ENCODE assay signal across 14 cellular contexts in the genomic region with DNA sequence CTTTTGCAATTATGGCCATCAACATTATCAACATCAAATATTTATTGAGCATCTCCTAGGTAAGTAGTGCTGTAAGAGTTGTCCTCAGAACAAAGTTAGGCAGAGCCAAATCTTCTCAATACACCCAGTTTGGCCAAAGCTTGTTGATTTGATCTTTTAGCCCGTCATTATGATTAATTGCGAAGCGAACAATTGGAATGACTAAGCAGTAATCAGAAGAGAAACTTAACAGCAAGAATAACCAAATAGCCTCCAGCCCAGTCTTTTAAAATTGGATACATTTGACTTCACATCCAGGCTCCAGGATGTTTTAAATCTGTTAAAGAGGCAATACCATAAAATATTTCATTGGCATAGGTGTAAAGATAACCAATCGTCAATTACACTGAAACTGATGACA.
DNase-seq lines count a peak whose midpoint lies in the region; ATAC-seq lines count a peak whose summit lies in the region.
"Had no signal": no experiment of that assay in that cellular context is flagged by ENCODE, and none has a peak within 500 bp of the region (broad histone marks: within the 10 kb centered on the region; RNA-seq: fewer than 3 reads in every experiment).

No MANE protein-coding gene starts in this region.

- no peak overlapping the region for H2BK15ac ChIP-seq in mesendoderm (replicated peaks; ENCODE audit: low read depth)

- H3K27me3 ChIP-seq in mesendoderm (ENCODE audit: insufficient read depth, low read length, poor library complexity), result no peaks in the 10 kb centered on the region
- H3K27me3 ChIP-seq: BLaER1 treated with 17β-estradiol and CSF1 and Interleukin-3, amounts not matched to agents 10 nM and 100 nM had no signal

- no peak overlapping the region for H3K4ac ChIP-seq in mesendoderm (ENCODE audit: low read depth, low read length)

- H3K27ac Mint-ChIP-seq in stimulated activated memory B cell treated with anti-CD40 and anti-IgM and Interleukin-4, amounts not matched to agents 10 μg/mL and 1 μg/mL and 100 μg/mL, for 72 hours, result no peak overlapping the region
- H3K27ac Mint-ChIP-seq: CD4-positive, CD25-positive, alpha-beta regulatory T cell had no signal

- peak; percentile 38 for DNase-seq in NCI-H82 (lab: John Stamatoyannopoulos, UW)
- DNase-seq in NCI-H82 treated with DMSO at 0.1 percent for 48 hours (lab: John Stamatoyannopoulos, UW; ENCODE audit: unreplicated experiment), result no peak
- DNase-seq in NCI-H146 treated with DMSO at 0.1 percent for 48 hours (lab: John Stamatoyannopoulos, UW; ENCODE audit: unreplicated experiment), result peak; percentile 14
- DNase-seq in mesendoderm, result no peak
- DNase-seq: ACHN; Calu3; CD4-positive, CD25-positive, alpha-beta regulatory T cell; DMS79 had no signal

- no peak overlapping the region for H3K4me3 ChIP-seq in mesendoderm (ENCODE audit: low read length)
- H3K4me3 ChIP-seq: BLaER1 treated with 17β-estradiol and CSF1 and Interleukin-3, amounts not matched to agents 10 nM and 100 nM; GM12878 had no signal

- no peaks in the 10 kb centered on the region for H3K4me1 Mint-ChIP-seq in stimulated activated memory B cell treated with anti-CD40 and anti-IgM and Interleukin-4, amounts not matched to agents 10 μg/mL and 1 μg/mL and 100 μg/mL, for 72 hours
- H3K4me1 Mint-ChIP-seq: CD4-positive, CD25-positive, alpha-beta regulatory T cell had no signal

- H3K4me3 Mint-ChIP-seq in stimulated activated memory B cell treated with anti-CD40 and anti-IgM and Interleukin-4, amounts not matched to agents 10 μg/mL and 1 μg/mL and 100 μg/mL, for 72 hours, result no peak overlapping the region
- H3K4me3 Mint-ChIP-seq: CD4-positive, CD25-positive, alpha-beta regulatory T cell had no signal

- H3K18ac ChIP-seq in mesendoderm (ENCODE audit: low read length), result no peak overlapping the region

- H3K27ac ChIP-seq in mesendoderm (ENCODE audit: low read depth, low read length), result no peak overlapping the region
- H3K27ac ChIP-seq: BLaER1 treated with 17β-estradiol and CSF1 and Interleukin-3, amounts not matched to agents 10 nM and 100 nM had no signal

- peak overlapping the region; percentile 8 for H3K56ac ChIP-seq in mesendoderm (ENCODE audit: low read length)

- peaks cover 2% of the 10 kb centered on the region for H3K4me1 ChIP-seq in mesendoderm (ENCODE audit: control insufficient read depth, low read depth, low read length)
- H3K4me1 ChIP-seq: BLaER1 treated with 17β-estradiol and CSF1 and Interleukin-3, amounts not matched to agents 10 nM and 100 nM had no signal

- H2AK5ac ChIP-seq in mesendoderm (ENCODE audit: low read length), result no peak overlapping the region

- no peak for ATAC-seq in HG03159 (IDR thresholded peaks at IDR 0.05; ENCODE audit: unreplicated experiment)
- no peak for ATAC-seq in stimulated activated memory B cell treated with anti-CD40 and anti-IgM and Interleukin-4, amounts not matched to agents 10 μg/mL and 1 μg/mL and 100 μg/mL, for 72 hours
- ATAC-seq in HG03521 (IDR thresholded peaks at IDR 0.05; ENCODE audit: unreplicated experiment), result no peak
- ATAC-seq: GM12878, HepG2 had no signal

- no peaks in the 10 kb centered on the region for H3K79me2 ChIP-seq in mesendoderm (ENCODE audit: control insufficient read depth, insufficient read depth, low read length)

- H3K27me3 Mint-ChIP-seq in stimulated activated memory B cell treated with anti-CD40 and anti-IgM and Interleukin-4, amounts not matched to agents 10 μg/mL and 1 μg/mL and 100 μg/mL, for 72 hours, result no peaks in the 10 kb centered on the region
- H3K27me3 Mint-ChIP-seq: CD4-positive, CD25-positive, alpha-beta regulatory T cell had no signal

- no peak overlapping the region for H3K23ac ChIP-seq in mesendoderm (ENCODE audit: low read length)

- no peaks in the 10 kb centered on the region for H3K36me3 Mint-ChIP-seq in stimulated activated memory B cell treated with anti-CD40 and anti-IgM and Interleukin-4, amounts not matched to agents 10 μg/mL and 1 μg/mL and 100 μg/mL, for 72 hours
- H3K36me3 Mint-ChIP-seq: CD4-positive, CD25-positive, alpha-beta regulatory T cell had no signal

- no peak overlapping the region for H4K8ac ChIP-seq in mesendoderm (ENCODE audit: low read depth, low read length)

- H3K79me1 ChIP-seq in mesendoderm (ENCODE audit: low read length), result no peaks in the 10 kb centered on the region

- peak overlapping the region; percentile 73 for H2BK120ac ChIP-seq in mesendoderm (ENCODE audit: low read depth, low read length)

- no peaks in the 10 kb centered on the region for H3K36me3 ChIP-seq in mesendoderm (ENCODE audit: control insufficient read depth, insufficient read depth, low read length)
- H3K36me3 ChIP-seq: BLaER1 treated with 17β-estradiol and CSF1 and Interleukin-3, amounts not matched to agents 10 nM and 100 nM had no signal

- no CpG with 5 or more reads among the region's 4 CpGs for WGBS in mesendoderm (ENCODE audit: extremely low coverage, insufficient coverage, low lambda C conversion rate)

- no peak overlapping the region for H2BK5ac ChIP-seq in mesendoderm (ENCODE audit: low read length)

- H3K9me3 Mint-ChIP-seq in stimulated activated memory B cell treated with anti-CD40 and anti-IgM and Interleukin-4, amounts not matched to agents 10 μg/mL and 1 μg/mL and 100 μg/mL, for 72 hours, result peaks cover 10% of the 10 kb centered on the region

- H4K5ac ChIP-seq in mesendoderm (ENCODE audit: low read length), result no peak overlapping the region

- H3K4me2 ChIP-seq in mesendoderm (ENCODE audit: low read length), result no peak overlapping the region
- H3K4me2 ChIP-seq: BLaER1 treated with 17β-estradiol and CSF1 and Interleukin-3, amounts not matched to agents 10 nM and 100 nM had no signal

- peak overlapping the region; percentile 6 for H3K9ac ChIP-seq in mesendoderm (ENCODE audit: low read length)
- H3K9ac ChIP-seq: BLaER1 treated with 17β-estradiol and CSF1 and Interleukin-3, amounts not matched to agents 10 nM and 100 nM had no signal

Comparison
In these comparisons a context has a peak if more than half of its experiments do, and no peak if none do; other contexts are left out.
1. DNase-seq: peak in NCI-H82 (single experiment) and NCI-H146 treated with DMSO at 0.1 percent for 48 hours (single experiment); none in NCI-H82 treated with DMSO at 0.1 percent for 48 hours (single experiment) and mesendoderm (single experiment).